18 cellular contexts compared by ENCODE assay signal in genomic region chr10:33735463-33735862, GRCh38.
DNase-seq lines count a peak whose midpoint lies in the region; ATAC-seq and TF ChIP-seq lines count a peak whose summit lies in the region.
"Had no signal": no experiment of that assay in that cellular context is flagged by ENCODE, and none has a peak within 500 bp of the region (broad histone marks: within the 10 kb centered on the region; RNA-seq: fewer than 3 reads in every experiment).

No MANE protein-coding gene starts in this region.

- TF ChIP-seq CTCF in GM06990 (IDR thresholded peaks at IDR 0.05; ENCODE audit: insufficient read depth, low read length, poor library complexity, severe bottlenecking) (no peak), mammary epithelial cell (conservative IDR thresholded peaks at IDR 0.05 in 1 of 2, IDR thresholded peaks at IDR 0.05 in 1 of 2; ENCODE audit: extremely low read depth in 1 of 2, insufficient read depth in 1 of 2, low read depth in 1 of 2, low read length in 2 of 2) (no peak)

- H3K79me2 ChIP-seq in mammary epithelial cell (ENCODE audit: insufficient read depth, low read length): no peaks in the 10 kb centered on the region

- 27% methylated on average over 2 of the region's 2 CpGs for WGBS in mammary epithelial cell (ENCODE audit: low coverage, missing lambda C conversion rate)

- dilution Hi-C loops in mammary epithelial cell (cut with HindIII; ENCODE audit: low sequenced_read_pairs): no loop called here

- peak; percentile 70 for ATAC-seq in HG03354 (IDR thresholded peaks at IDR 0.05; ENCODE audit: poor library complexity, severe bottlenecking, unreplicated experiment)
- ATAC-seq: lower lobe of right lung had no signal

- H4K20me1 ChIP-seq in mammary epithelial cell (ENCODE audit: insufficient read depth, low read length): no peaks in the 10 kb centered on the region

- no peaks in the 10 kb centered on the region for H3K4me1 ChIP-seq in mammary epithelial cell (ENCODE audit: insufficient read depth, low read length)
- H3K4me1 ChIP-seq: lower lobe of right lung, testis had no signal

- intact Hi-C loops in mammary epithelial cell (cut with micrococcal nuclease): no loop called here

- H3K27ac ChIP-seq in mammary epithelial cell (ENCODE audit: insufficient read depth, low read depth, low read length): no peak overlapping the region
- H3K27ac ChIP-seq: lower lobe of right lung, testis had no signal

- H3K27me3 ChIP-seq in GM06990 (replicated peaks; ENCODE audit: control insufficient read depth, insufficient read depth, low read length) (no peaks in the 10 kb centered on the region), mammary epithelial cell (ENCODE audit: insufficient read depth, low read length) (no peaks in the 10 kb centered on the region), H7 (ENCODE audit: control insufficient read depth, insufficient read depth, low read length) (no peaks in the 10 kb centered on the region)
- H3K27me3 ChIP-seq: testis had no signal

- CTCF ChIA-PET in mammary epithelial cell (lab: Charles Lee; ENCODE audit: low non-redundant PET): interaction anchor here (0.6 kb wide), 1 partner anchor 10 kb away, joined by 6 read pairs; no protein-coding TSS in a partner anchor

- H3K4me3 ChIP-seq in GM06990 (replicated peaks; ENCODE audit: low read depth, low read length) (no peak overlapping the region), mammary epithelial cell (replicated peaks in 1 of 3; ENCODE audit: insufficient read depth in 1 of 3, low read depth in 2 of 3, low read length in 3 of 3) (no peak overlapping the region), H7 (ENCODE audit: insufficient read depth, low read depth, low read length) (no peak overlapping the region)
- H3K4me3 ChIP-seq: lower lobe of right lung, testis had no signal

- H3K36me3 ChIP-seq in GM06990 (ENCODE audit: control insufficient read depth, insufficient read depth, low read length): no peaks in the 10 kb centered on the region
- H3K36me3 ChIP-seq in mammary epithelial cell (ENCODE audit: insufficient read depth, low read length): no peaks in the 10 kb centered on the region
- no peaks in the 10 kb centered on the region for H3K36me3 ChIP-seq in H7 (replicated peaks; ENCODE audit: control insufficient read depth, insufficient read depth, low read length)
- H3K36me3 ChIP-seq: lower lobe of right lung had no signal

- no peaks in the 10 kb centered on the region for H3K9me3 ChIP-seq in mammary epithelial cell (replicated peaks; ENCODE audit: insufficient read depth, low read length)
- H3K9me3 ChIP-seq: lower lobe of right lung, testis had no signal

- no peak overlapping the region for H2AFZ ChIP-seq in mammary epithelial cell (ENCODE audit: low read depth, low read length)

- no peak overlapping the region for H3K4me2 ChIP-seq in mammary epithelial cell (ENCODE audit: insufficient read depth, low read depth, low read length)

- peak; percentile 50 for DNase-seq in GM06990 (ENCODE audit: extremely low read depth, insufficient read length)
- peak; percentile 46 for DNase-seq in mammary epithelial cell
- peak; percentile 37 for DNase-seq in myocyte (ENCODE audit: low read depth)
- no peak for DNase-seq in stimulated activated CD4-positive, alpha-beta T cell treated with anti-CD3 and anti-CD28 coated beads, Interleukin-1b, Interleukin-23, amount 100 ng/mL, for 48 hours
- DNase-seq in LoVo (ENCODE audit: low spot score): no peak
- DNase-seq in hepatic stellate cell (ENCODE audit: low spot score): no peak
- no peak for DNase-seq in H7
- DNase-seq: activated CD4-positive, alpha-beta T cell treated with anti-CD3 and anti-CD28 coated beads for 48 hours; activated T-cell treated with anti-CD3 and anti-CD28 coated beads, Interleukin-2, amount 50 U/mL, for 24 hours; amniotic stem cell; CD4-positive, alpha-beta memory T cell; effector CD4-positive, alpha-beta T cell; head of caudate nucleus; lower lobe of right lung; NCI-H2171; OCI-M1; testis had no signal

- no peak overlapping the region for H3K9ac ChIP-seq in mammary epithelial cell (ENCODE audit: insufficient read depth, low read length)

- no TSS peak for BruUV-seq in mammary epithelial cell (replicated peaks; lab: Mats Ljungman, UMichigan)

- in situ Hi-C loops in mammary epithelial cell (cut with MboI; ENCODE audit: low sequenced_read_pairs in 2 of 2): no loop called here

Comparison
In these comparisons a context has a peak if more than half of its experiments do, and no peak if none do; other contexts are left out.
1. DNase-seq: peak in GM06990 (single experiment), mammary epithelial cell (single experiment) and myocyte (single experiment); none in stimulated activated CD4-positive, alpha-beta T cell treated with anti-CD3 and anti-CD28 coated beads, Interleukin-1b, Interleukin-23, amount 100 ng/mL, for 48 hours (single experiment), LoVo (single experiment), hepatic stellate cell (single experiment) and H7 (single experiment).